Comparison of ENCODE assay signal across 24 cellular contexts in genomic region chr10:18164093-18164492, GRCh38. TPM values are rescaled to one million over a fixed set of nuclear protein-coding genes. Genes with fewer than 3 reads are reported as not detected.
A peak's percentile ranks its signal among the peaks of the same experiment; 100 is the strongest.
DNase-seq lines count a peak whose midpoint lies in the region; ATAC-seq, FAIRE-seq and TF ChIP-seq lines count a peak whose summit lies in the region.
"Had no signal": no experiment of that assay in that cellular context is flagged by ENCODE, and none has a peak within 500 bp of the region (broad histone marks: within the 10 kb centered on the region; RNA-seq: fewer than 3 reads in every experiment).

No MANE protein-coding gene starts in this region.

- H3K4me3 ChIP-seq in choroid plexus epithelial cell (ENCODE audit: low read depth, low read length) (no peak overlapping the region), stomach smooth muscle (ENCODE audit: low read length in 2 of 2) (peak overlapping the region in 1 of 2 donors; percentile 3)
- H3K4me3 ChIP-seq: GM23338, pancreas, upper lobe of right lung had no signal

- H3K27ac Mint-ChIP-seq in T-helper 2 cell treated with Interferon-gamma antibody and Interleukin-4, amounts not matched to agents 5 μg/mL and 100 μg/mL, for 36 hours = no peak overlapping the region
- H3K27ac Mint-ChIP-seq: activated CD4-positive, alpha-beta memory T cell treated with anti-CD3 and anti-CD28 coated beads for 36 hours; activated naive CD4-positive, alpha-beta T cell treated with anti-CD3 and anti-CD28 coated beads, Interleukin-2, amount 50 U/mL, for 24 hours; GM23338; stimulated activated naive B cell treated with anti-CD40 and anti-IgM and Interleukin-4, amounts not matched to agents 10 μg/mL and 1 μg/mL and 100 μg/mL, for 72 hours; T-cell had no signal

- ATAC-seq in HG02588 (IDR thresholded peaks at IDR 0.05; ENCODE audit: unreplicated experiment) (no peak), omental fat pad (ENCODE audit: low FRiP score) (no peak)
- ATAC-seq: activated T-cell treated with anti-CD3 and anti-CD28 coated beads, Interleukin-2, amount 50 U/mL, for 4 hours; GM23338; left ventricle myocardium superior; stimulated activated naive B cell treated with anti-CD40 and anti-IgM and Interleukin-4, amounts not matched to agents 10 μg/mL and 1 μg/mL and 100 μg/mL, for 72 hours; T-cell; upper lobe of right lung had no signal

- H3K27me3 ChIP-seq in stomach smooth muscle (ENCODE audit: control insufficient read depth in 1 of 2, insufficient read depth in 2 of 2, low read length in 2 of 2) = no peaks in the 10 kb centered on the region
- H3K27me3 ChIP-seq: pancreas, upper lobe of right lung had no signal

- H3K27ac ChIP-seq in stomach smooth muscle (ENCODE audit: low read length) = peak overlapping the region; percentile 62
- H3K27ac ChIP-seq: 22Rv1, C4-2B, pancreas, upper lobe of right lung, WERI-Rb-1 had no signal

- H3K9me3 ChIP-seq in stomach smooth muscle (ENCODE audit: control insufficient read depth in 2 of 2, low read length in 2 of 2) = no peaks in the 10 kb centered on the region
- H3K9me3 ChIP-seq: pancreas, upper lobe of right lung had no signal

- no peaks in the 10 kb centered on the region for H3K4me1 Mint-ChIP-seq in T-helper 2 cell treated with Interferon-gamma antibody and Interleukin-4, amounts not matched to agents 5 μg/mL and 100 μg/mL, for 36 hours (ENCODE audit: low read depth)
- H3K4me1 Mint-ChIP-seq: activated naive CD4-positive, alpha-beta T cell treated with anti-CD3 and anti-CD28 coated beads, Interleukin-2, amount 50 U/mL, for 24 hours; GM23338; stimulated activated naive B cell treated with anti-CD40 and anti-IgM and Interleukin-4, amounts not matched to agents 10 μg/mL and 1 μg/mL and 100 μg/mL, for 72 hours; T-cell had no signal

- no peak for TF ChIP-seq CTCF in choroid plexus epithelial cell (conservative IDR thresholded peaks at IDR 0.05; ENCODE audit: low read depth, low read length)
- no peak for TF ChIP-seq CTCF in omental fat pad (IDR thresholded peaks at IDR 0.05)

- H3K27me3 Mint-ChIP-seq in T-helper 2 cell treated with Interferon-gamma antibody and Interleukin-4, amounts not matched to agents 5 μg/mL and 100 μg/mL, for 36 hours (ENCODE audit: low read depth) = no peaks in the 10 kb centered on the region
- H3K27me3 Mint-ChIP-seq: activated CD4-positive, alpha-beta memory T cell treated with anti-CD3 and anti-CD28 coated beads for 36 hours; activated naive CD4-positive, alpha-beta T cell treated with anti-CD3 and anti-CD28 coated beads, Interleukin-2, amount 50 U/mL, for 24 hours had no signal

- no peaks in the 10 kb centered on the region for H3K9me3 Mint-ChIP-seq in T-helper 2 cell treated with Interferon-gamma antibody and Interleukin-4, amounts not matched to agents 5 μg/mL and 100 μg/mL, for 36 hours
- H3K9me3 Mint-ChIP-seq: activated CD4-positive, alpha-beta memory T cell treated with anti-CD3 and anti-CD28 coated beads for 36 hours; activated naive CD4-positive, alpha-beta T cell treated with anti-CD3 and anti-CD28 coated beads, Interleukin-2, amount 50 U/mL, for 24 hours; activated T-cell treated with anti-CD3 and anti-CD28 coated beads, Interleukin-2, amount 50 U/mL, for 4 hours; GM23338; stimulated activated naive B cell treated with anti-CD40 and anti-IgM and Interleukin-4, amounts not matched to agents 10 μg/mL and 1 μg/mL and 100 μg/mL, for 72 hours had no signal

- peaks cover 24% of the 10 kb centered on the region for H3K4me1 ChIP-seq in stomach smooth muscle (ENCODE audit: control insufficient read depth, insufficient read depth, low read length)
- H3K4me1 ChIP-seq: upper lobe of right lung had no signal

- no peak overlapping the region for H3K4me3 Mint-ChIP-seq in T-helper 2 cell treated with Interferon-gamma antibody and Interleukin-4, amounts not matched to agents 5 μg/mL and 100 μg/mL, for 36 hours
- H3K4me3 Mint-ChIP-seq: activated CD4-positive, alpha-beta memory T cell treated with anti-CD3 and anti-CD28 coated beads for 36 hours; activated naive CD4-positive, alpha-beta T cell treated with anti-CD3 and anti-CD28 coated beads, Interleukin-2, amount 50 U/mL, for 24 hours; activated T-cell treated with anti-CD3 and anti-CD28 coated beads, Interleukin-2, amount 50 U/mL, for 4 hours; GM23338; stimulated activated naive B cell treated with anti-CD40 and anti-IgM and Interleukin-4, amounts not matched to agents 10 μg/mL and 1 μg/mL and 100 μg/mL, for 72 hours; T-cell had no signal

- peak; percentile 13 for FAIRE-seq in islet of Langerhans (lab: Jason Lieb, UNC)
- FAIRE-seq: pancreas had no signal

- no peaks in the 10 kb centered on the region for H3K36me3 Mint-ChIP-seq in T-helper 2 cell treated with Interferon-gamma antibody and Interleukin-4, amounts not matched to agents 5 μg/mL and 100 μg/mL, for 36 hours (ENCODE audit: low read depth)
- H3K36me3 Mint-ChIP-seq: activated CD4-positive, alpha-beta memory T cell treated with anti-CD3 and anti-CD28 coated beads for 36 hours; activated naive CD4-positive, alpha-beta T cell treated with anti-CD3 and anti-CD28 coated beads, Interleukin-2, amount 50 U/mL, for 24 hours; stimulated activated naive B cell treated with anti-CD40 and anti-IgM and Interleukin-4, amounts not matched to agents 10 μg/mL and 1 μg/mL and 100 μg/mL, for 72 hours; T-cell had no signal

- H3K9ac ChIP-seq in stomach smooth muscle (ENCODE audit: low read length in 2 of 2) = peak overlapping the region in 1 of 2 donors; percentile 13

- DNase-seq in NCI-H82 (lab: John Stamatoyannopoulos, UW) (peak; percentile 4), NCI-H82 treated with DMSO at 0.1 percent for 48 hours (lab: John Stamatoyannopoulos, UW; ENCODE audit: unreplicated experiment) (no peak), choroid plexus epithelial cell (ENCODE audit: low read depth) (peak; percentile 84), omental fat pad (ENCODE audit: low spot score) (no peak)
- DNase-seq in T-helper 2 cell treated with Interferon-gamma antibody and Interleukin-4, amounts not matched to agents 5 μg/mL and 100 μg/mL, for 36 hours (ENCODE audit: low spot score) = no peak
- DNase-seq: activated CD4-positive, alpha-beta memory T cell treated with anti-CD3 and anti-CD28 coated beads for 36 hours; activated T-cell treated with anti-CD3 and anti-CD28 coated beads, Interleukin-2, amount 50 U/mL, for 4 hours; foreskin melanocyte; Karpas-422; left ventricle myocardium superior; NCI-H1417; NCI-H2227 treated with DMSO at 0.1 percent for 48 hours; pancreas; stimulated activated naive B cell treated with anti-CD40 and anti-IgM and Interleukin-4, amounts not matched to agents 10 μg/mL and 1 μg/mL and 100 μg/mL, for 72 hours; T-cell; upper lobe of right lung; WERI-Rb-1 had no signal

- no peaks in the 10 kb centered on the region for H3K36me3 ChIP-seq in stomach smooth muscle (ENCODE audit: control insufficient read depth in 2 of 2, insufficient read depth in 2 of 2, low read length in 2 of 2)
- H3K36me3 ChIP-seq: pancreas, upper lobe of right lung, WERI-Rb-1 had no signal

RNA-seq across cellular contexts. Expression of gene CACNB2, which starts 23.9 kb away (rescaled TPM):
- 10 to 100 TPM in 1 of 4 donors, 1 to 10 TPM in 3; 2.0 to 12.1 (median 6.1) TPM for total RNA-seq in omental fat pad
- total RNA-seq: activated CD4-positive, alpha-beta memory T cell treated with anti-CD3 and anti-CD28 coated beads for 36 hours; activated T-cell treated with anti-CD3 and anti-CD28 coated beads, Interleukin-2, amount 50 U/mL, for 4 hours; T-cell had no signal

Comparison
In these comparisons a context has a peak if more than half of its experiments do, and no peak if none do; other contexts are left out.
1. DNase-seq: peak in NCI-H82 (single experiment) and choroid plexus epithelial cell (single experiment); none in NCI-H82 treated with DMSO at 0.1 percent for 48 hours (single experiment), T-helper 2 cell treated with Interferon-gamma antibody and Interleukin-4, amounts not matched to agents 5 μg/mL and 100 μg/mL, for 36 hours (single experiment) and omental fat pad (single experiment).